In genomic region chr9:131395027-131395744, GRCh38 we compare ENCODE assay signal across 8 cellular contexts. TPM values are rescaled to one million over a fixed set of nuclear protein-coding genes. Genes with fewer than 3 reads are reported as not detected.
A peak's percentile ranks its signal among the peaks of the same experiment; 100 is the strongest.
DNase-seq lines count a peak whose midpoint lies in the region; ATAC-seq and TF ChIP-seq lines count a peak whose summit lies in the region.

No MANE protein-coding gene starts in this region.

- H3K27ac ChIP-seq in CD4-positive, alpha-beta T cell (ENCODE audit: low read depth, low read length): peak overlapping the region; percentile 96
- peak overlapping the region; percentile 99 for H3K27ac ChIP-seq in VCaP

- peaks cover 64% of the 10 kb centered on the region for H3K4me1 Mint-ChIP-seq in CD4-positive, alpha-beta T cell (ENCODE audit: low read depth)
- H3K4me1 Mint-ChIP-seq in MCF 10A (ENCODE audit: insufficient read depth, unreplicated experiment): peaks cover 48% of the 10 kb centered on the region

- intact Hi-C loops in CD4-positive, alpha-beta T cell (cut with DNase I, micrococcal nuclease): loop anchor here (1.0 to 5.0 kb wide), 5 partner anchors 14 to 123 kb away; partner anchors contain the start of gene FAM78A (in 1 of the 2)
- intact Hi-C loops in MCF 10A (cut with micrococcal nuclease): loop anchor here (2.0 kb wide), 1 partner anchor 28 kb away; no protein-coding TSS in a partner anchor

- H3K27me3 Mint-ChIP-seq in CD4-positive, alpha-beta T cell: no peaks in the 10 kb centered on the region
- no peaks in the 10 kb centered on the region for H3K27me3 Mint-ChIP-seq in MCF 10A (ENCODE audit: insufficient read depth, unreplicated experiment)

- CTCF ChIA-PET in CD4-positive, alpha-beta T cell (lab: Charles Lee): no interaction called here
- CTCF ChIA-PET in MCF 10A (lab: Yijun Ruan, JAX): interaction anchor here (0.7 to 1.4 kb wide), 5 partner anchors 8 to 315 kb away, joined by 3 to 4 read pairs (median 4); no protein-coding TSS in a partner anchor

- no peaks in the 10 kb centered on the region for H3K9me3 ChIP-seq in CD4-positive, alpha-beta T cell (ENCODE audit: control insufficient read depth, low read length)

- peak; percentile 75 for ATAC-seq in CD4-positive, alpha-beta T cell (ENCODE audit: poor library complexity)
- ATAC-seq in HG03196 (IDR thresholded peaks at IDR 0.05; ENCODE audit: unreplicated experiment) (peak; percentile 30), left lobe of liver (peak; percentile 34), GM21825 (IDR thresholded peaks at IDR 0.05; ENCODE audit: unreplicated experiment) (no peak)

- TSS peak; percentile 44 for BruUV-seq in MCF 10A (replicated peaks; lab: Mats Ljungman, UMichigan)

- H3K4me3 Mint-ChIP-seq in CD4-positive, alpha-beta T cell: peak overlapping the region; percentile 95
- H3K4me3 Mint-ChIP-seq in MCF 10A (ENCODE audit: unreplicated experiment): peak overlapping the region; percentile 79

- POLR2A ChIA-PET in CD4-positive, alpha-beta T cell (lab: Charles Lee): interaction anchor here (0.7 to 5.7 kb wide), 7 partner anchors 12 to 127 kb away, joined by 3 to 83 read pairs (median 4); no protein-coding TSS in a partner anchor
- POLR2A ChIA-PET in MCF 10A (lab: Yijun Ruan, JAX): interaction anchor here (0.6 to 5.5 kb wide), 12 partner anchors 11 to 974 kb away, joined by 3 to 53 read pairs (median 4); partner anchors contain the start of gene NUP214

- H3K27ac Mint-ChIP-seq in CD4-positive, alpha-beta T cell: peak overlapping the region; percentile 96
- peak overlapping the region; percentile 83 for H3K27ac Mint-ChIP-seq in MCF 10A (ENCODE audit: low read depth, unreplicated experiment)

- no peaks in the 10 kb centered on the region for H3K27me3 ChIP-seq in CD4-positive, alpha-beta T cell (ENCODE audit: control insufficient read depth, insufficient read depth, low read length)

- TF ChIP-seq CTCF in CD4-positive, alpha-beta T cell (IDR thresholded peaks at IDR 0.05): no peak
- TF ChIP-seq CTCF in VCaP (conservative IDR thresholded peaks at IDR 0.05) (peak; percentile 17; the same call in 1 of the 2 replicates), MCF 10A (IDR thresholded peaks at IDR 0.05; ENCODE audit: unreplicated experiment) (no peak)

- H3K9me3 Mint-ChIP-seq in CD4-positive, alpha-beta T cell: no peaks in the 10 kb centered on the region
- H3K9me3 Mint-ChIP-seq in MCF 10A (ENCODE audit: unreplicated experiment): no peaks in the 10 kb centered on the region

- H3K36me3 Mint-ChIP-seq in CD4-positive, alpha-beta T cell (ENCODE audit: low read depth): peaks cover 19% of the 10 kb centered on the region
- H3K36me3 Mint-ChIP-seq in MCF 10A (ENCODE audit: insufficient read depth, unreplicated experiment): peaks cover 10% of the 10 kb centered on the region

- peak; percentile 47 to 86 (median 66) for DNase-seq in CD4-positive, alpha-beta T cell
- peak; percentile 70 for DNase-seq in MCF 10A (ENCODE audit: unreplicated experiment)
- peak; percentile 69 for DNase-seq in left lobe of liver (ENCODE audit: low spot score)
- peak; percentile 33 to 63 (median 53) for DNase-seq in stimulated activated CD4-positive, alpha-beta T cell treated with anti-CD3 and anti-CD28 coated beads, TNF-alpha, amount 100 ng/mL, for 1 hour (ENCODE audit: low read depth in 3 of 3, low spot score in 1 of 3)
- DNase-seq in inferior parietal cortex (ENCODE audit: extremely low spot score): no peak

RNA-seq across cellular contexts. Expression of gene PRRC2B, which starts 1.3 kb away (rescaled TPM):
- 100 to 1,000 TPM; 256 to 268 TPM for total RNA-seq in CD4-positive, alpha-beta T cell
- total RNA-seq in MCF 10A (2022): 173 and 186 TPM in 2 replicates
- total RNA-seq in left lobe of liver: 80.7 TPM
